In genomic region chr10:132223156-132223590, GRCh38 we compare ENCODE assay signal across 8 cellular contexts. TPM values are rescaled to one million over a fixed set of nuclear protein-coding genes. Genes with fewer than 3 reads are reported as not detected.
DNase-seq lines count a peak whose midpoint lies in the region; ATAC-seq and TF ChIP-seq lines count a peak whose summit lies in the region.

No MANE protein-coding gene starts in this region.

- intact Hi-C loops in left ventricle myocardium superior (cut with micrococcal nuclease) = loop anchor here (10.0 kb wide), 1 partner anchor 232 kb away; no protein-coding TSS in a partner anchor

- DNase-seq in CD1c-positive myeloid dendritic cell (ENCODE audit: extremely low spot score) (peak; percentile 85), HS-27A (ENCODE audit: low read depth) (peak; percentile 8), SW480 (ENCODE audit: low spot score) (peak; percentile 66), anterior cingulate cortex (lab: John Stamatoyannopoulos, UW) (peak in 56 of 58 donors; percentile 18 to 90 (median 60)), left ventricle myocardium superior (peak; percentile 88), retinal pigment epithelial cell (ENCODE audit: low read depth) (no peak), GDM1 (lab: John Stamatoyannopoulos, UW) (no peak)

- peak; percentile 99 for TF ChIP-seq CTCF in retinal pigment epithelial cell (conservative IDR thresholded peaks at IDR 0.05; ENCODE audit: low read depth, low read length)

- ATAC-seq in GM19372 (IDR thresholded peaks at IDR 0.05; ENCODE audit: low read depth, unreplicated experiment) (peak; percentile 95), left ventricle myocardium superior (peak; percentile 97)

- no peak overlapping the region for H3K4me3 ChIP-seq in retinal pigment epithelial cell (ENCODE audit: low read length)

RNA-seq across cellular contexts. Expression of gene DPYSL4, which starts 36.4 kb away (rescaled TPM):
- 45.2 TPM for total RNA-seq in left ventricle myocardium superior

Comparison
In these comparisons a context has a peak if more than half of its experiments do, and no peak if none do; other contexts are left out.
1. DNase-seq: peak in CD1c-positive myeloid dendritic cell (single experiment), HS-27A (single experiment), SW480 (single experiment), anterior cingulate cortex (56 of 58) and left ventricle myocardium superior (single experiment); none in retinal pigment epithelial cell (single experiment) and GDM1 (single experiment).